16 cellular contexts compared by ENCODE assay signal in genomic region chr7:65915921-65916657, GRCh38. TPM values are rescaled to one million over a fixed set of nuclear protein-coding genes. Genes with fewer than 3 reads are reported as not detected.
DNase-seq lines count a peak whose midpoint lies in the region; ATAC-seq and TF ChIP-seq lines count a peak whose summit lies in the region.
"Had no signal": no experiment of that assay in that cellular context is flagged by ENCODE, and none has a peak within 500 bp of the region (broad histone marks: within the 10 kb centered on the region; RNA-seq: fewer than 3 reads in every experiment).

No MANE protein-coding gene starts in this region.

- H3K4me3 Mint-ChIP-seq in IgD-negative memory B cell, result no peak overlapping the region
- no peak overlapping the region for H3K4me3 Mint-ChIP-seq in activated B cell treated with CpG ODN at 0.5 μM for 24 hours

- H3K9ac ChIP-seq in BLaER1 treated with 17β-estradiol and CSF1 and Interleukin-3, amounts not matched to agents 10 nM and 100 nM, result no peak overlapping the region

- peaks cover 0 to 3% (median 0%) of the 10 kb centered on the region in 11 experiments; a peak in 1 of 22 replicates for H3K9me3 ChIP-seq in BLaER1 treated with 17β-estradiol and CSF1 and Interleukin-3, amounts not matched to agents 10 nM and 100 nM (replicated peaks in 1 of 11)
- H3K9me3 ChIP-seq in thyroid gland, result no peaks in the 10 kb centered on the region
- H3K9me3 ChIP-seq: A549, Caco-2 had no signal

- CTCF ChIA-PET in activated B cell treated with CpG ODN at 0.5 μM for 24 hours (lab: Charles Lee), result no interaction called here

- H3K9me3 Mint-ChIP-seq in IgD-negative memory B cell (no peaks in the 10 kb centered on the region), activated B cell treated with CpG ODN at 0.5 μM for 24 hours (no peaks in the 10 kb centered on the region)

- H3K36me3 ChIP-seq in BLaER1 treated with 17β-estradiol and CSF1 and Interleukin-3, amounts not matched to agents 10 nM and 100 nM, result peaks cover 4 to 64% (median 35%) of the 10 kb centered on the region in 11 experiments; a peak in 20 of 22 replicates
- no peaks in the 10 kb centered on the region for H3K36me3 ChIP-seq in thyroid gland

- H3K4me1 Mint-ChIP-seq in IgD-negative memory B cell (peaks cover 9 to 22% (median 20%) of the 10 kb centered on the region in 3 donors), activated B cell treated with CpG ODN at 0.5 μM for 24 hours (peaks cover 25% of the 10 kb centered on the region)

- peaks cover 15 to 25% (median 20%) of the 10 kb centered on the region in 10 experiments for H3K4me1 ChIP-seq in BLaER1 treated with 17β-estradiol and CSF1 and Interleukin-3, amounts not matched to agents 10 nM and 100 nM
- H3K4me1 ChIP-seq in thyroid gland, result peaks cover 0 to 3% of the 10 kb centered on the region in 2 donors
- H3K4me1 ChIP-seq: A549, Caco-2 had no signal

- peak overlapping the region in 5 of 11 experiments; percentile 5 to 38 (median 20); a peak in 5 of 22 replicates for H3K27ac ChIP-seq in BLaER1 treated with 17β-estradiol and CSF1 and Interleukin-3, amounts not matched to agents 10 nM and 100 nM
- H3K27ac ChIP-seq in thyroid gland, result no peak overlapping the region
- H3K27ac ChIP-seq: A549 had no signal

- peak overlapping the region; percentile 18 to 64 (median 47) for H3K4me2 ChIP-seq in BLaER1 treated with 17β-estradiol and CSF1 and Interleukin-3, amounts not matched to agents 10 nM and 100 nM
- H3K4me2 ChIP-seq: A549 had no signal

- DNase-seq in activated B cell treated with CpG ODN at 0.5 μM for 24 hours (no peak), NCI-H82 treated with DMSO at 0.1 percent for 48 hours (lab: John Stamatoyannopoulos, UW; ENCODE audit: unreplicated experiment) (no peak), foreskin melanocyte (no peak), thyroid gland (no peak)
- DNase-seq: Caco-2, DMS53, NCI-H1436, NCI-H2029, NCI-H510A, NCI-H774 had no signal

- peaks cover 0 to 98% (median 33%) of the 10 kb centered on the region in 11 experiments; a peak in 16 of 22 replicates for H4K20me1 ChIP-seq in BLaER1 treated with 17β-estradiol and CSF1 and Interleukin-3, amounts not matched to agents 10 nM and 100 nM

- POLR2A ChIA-PET in activated B cell treated with CpG ODN at 0.5 μM for 24 hours (lab: Charles Lee), result no interaction called here

- H3K36me3 Mint-ChIP-seq in IgD-negative memory B cell, result peaks cover 9% of the 10 kb centered on the region
- H3K36me3 Mint-ChIP-seq in activated B cell treated with CpG ODN at 0.5 μM for 24 hours (ENCODE audit: low read depth), result peaks cover 6% of the 10 kb centered on the region

- WGBS in thyroid gland, 2 donors, result 91 to 92% methylated on average over 8 of the region's 8 CpGs

- H3K4me3 ChIP-seq in BLaER1 treated with 17β-estradiol and CSF1 and Interleukin-3, amounts not matched to agents 10 nM and 100 nM, result no peak overlapping the region
- H3K4me3 ChIP-seq in thyroid gland (replicated peaks in 1 of 3), result no peak overlapping the region
- H3K4me3 ChIP-seq: A549 had no signal

- TF ChIP-seq POLR2A in thyroid gland (IDR thresholded peaks at IDR 0.05), result no peak

- peak overlapping the region in 2 of 3 donors; percentile 63 to 78 for H3K27ac Mint-ChIP-seq in IgD-negative memory B cell
- H3K27ac Mint-ChIP-seq in activated B cell treated with CpG ODN at 0.5 μM for 24 hours, result no peak overlapping the region

- H3K27me3 ChIP-seq in BLaER1 treated with 17β-estradiol and CSF1 and Interleukin-3, amounts not matched to agents 10 nM and 100 nM, result no peaks in the 10 kb centered on the region
- no peaks in the 10 kb centered on the region for H3K27me3 ChIP-seq in thyroid gland

- peak; percentile 56 for ATAC-seq in GM19395 (IDR thresholded peaks at IDR 0.05; ENCODE audit: unreplicated experiment)
- peak; percentile 75 for ATAC-seq in activated B cell treated with CpG ODN at 0.5 μM for 24 hours (ENCODE audit: low read depth)
- ATAC-seq in HG03442 (IDR thresholded peaks at IDR 0.05; ENCODE audit: unreplicated experiment), result no peak
- ATAC-seq: A549, Panc1 had no signal

- no peaks in the 10 kb centered on the region for H3K27me3 Mint-ChIP-seq in IgD-negative memory B cell
- no peaks in the 10 kb centered on the region for H3K27me3 Mint-ChIP-seq in activated B cell treated with CpG ODN at 0.5 μM for 24 hours

- TF ChIP-seq CTCF in activated B cell treated with CpG ODN at 0.5 μM for 24 hours (IDR thresholded peaks at IDR 0.05) (no peak), thyroid gland (IDR thresholded peaks at IDR 0.05) (no peak)

- intact Hi-C loops in activated B cell treated with CpG ODN at 0.5 μM for 24 hours (cut with micrococcal nuclease) (loop anchor here (5.0 kb wide), 1 partner anchor 44 kb away; the partner anchor contains the start of gene VKORC1L1), thyroid gland (cut with DNase I) (no loop called here)

RNA-seq across cellular contexts. Expression of gene VKORC1L1, which starts 43.2 kb away (rescaled TPM):
- polyA plus RNA-seq in IgD-negative memory B cell, result 3.0 TPM
- total RNA-seq in activated B cell treated with CpG ODN at 0.5 μM for 24 hours (8.6 and 9.3 TPM in 2 replicates), thyroid gland (10 to 100 TPM; 13.9 to 21.0 (median 18.2) TPM)
